Comparison of ENCODE assay signal across 8 cellular contexts in genomic region chr15:67149068-67149841, GRCh38.
A peak's percentile ranks its signal among the peaks of the same experiment; 100 is the strongest.
DNase-seq lines count a peak whose midpoint lies in the region; ATAC-seq and TF ChIP-seq lines count a peak whose summit lies in the region.

No MANE protein-coding gene starts in this region.

- H3K27ac ChIP-seq in H9 (ENCODE audit: insufficient read length, low read depth, low read length) = no peak overlapping the region
- peak overlapping the region; percentile 80; the same call in 1 of the 2 replicates for H3K27ac ChIP-seq in SK-N-MC
- H3K27ac ChIP-seq in right atrium auricular region = peak overlapping the region; percentile 60 to 78
- peak overlapping the region; percentile 77 to 81 (median 80) for H3K27ac ChIP-seq in gastrocnemius medialis

- H2AK5ac ChIP-seq in H9 (ENCODE audit: insufficient read length, low read length) = no peak overlapping the region

- no peak overlapping the region for H3K23ac ChIP-seq in H9 (ENCODE audit: insufficient read length, low read depth, low read length)

- no peak overlapping the region for H3K4ac ChIP-seq in H9 (ENCODE audit: low read depth, low read length)

- no peaks in the 10 kb centered on the region for H3K27me3 ChIP-seq in H9 (ENCODE audit: insufficient read depth, low read length)
- H3K27me3 ChIP-seq in right atrium auricular region = no peaks in the 10 kb centered on the region
- H3K27me3 ChIP-seq in gastrocnemius medialis = no peaks in the 10 kb centered on the region

- no peaks in the 10 kb centered on the region for H3K79me1 ChIP-seq in H9 (ENCODE audit: insufficient read depth, low read depth, low read length, poor library complexity, severe bottlenecking)

- H3K27ac Mint-ChIP-seq in H9 = peak overlapping the region in 1 of 3 experiments; percentile 56; a peak in 1 of 7 replicates

- H2BK20ac ChIP-seq in H9 (ENCODE audit: low read depth, low read length, poor library complexity, severe bottlenecking) = no peak overlapping the region

- no peaks in the 10 kb centered on the region for H3K23me2 ChIP-seq in H9 (ENCODE audit: insufficient read length, low read depth, low read length, poor library complexity, severe bottlenecking)

- H3K4me3 ChIP-seq in SK-N-MC (no peak overlapping the region), right atrium auricular region (no peak overlapping the region), gastrocnemius medialis (no peak overlapping the region)

- H3K36me3 ChIP-seq in SK-N-MC (ENCODE audit: insufficient read depth, low read length) (no peaks in the 10 kb centered on the region), right atrium auricular region (no peaks in the 10 kb centered on the region), gastrocnemius medialis (no peaks in the 10 kb centered on the region)

- H2BK12ac ChIP-seq in H9 (ENCODE audit: insufficient read length, low read depth, low read length) = no peak overlapping the region

- no peaks in the 10 kb centered on the region for H3K79me2 ChIP-seq in H9 (ENCODE audit: insufficient read depth, low read length)

- H4K20me1 ChIP-seq in H9 (ENCODE audit: control insufficient read depth, insufficient read depth, insufficient read length) = no peaks in the 10 kb centered on the region

- H3K9me3 ChIP-seq in H9 (ENCODE audit: control insufficient read depth, low read depth, low read length) (no peaks in the 10 kb centered on the region), SK-N-MC (ENCODE audit: low read depth, low read length) (no peaks in the 10 kb centered on the region; the same call in 1 of the 2 replicates), right atrium auricular region (no peaks in the 10 kb centered on the region), gastrocnemius medialis (no peaks in the 10 kb centered on the region)

- intact Hi-C loops in gastrocnemius medialis (cut with DNase I; ENCODE audit: low total_unique reads) = loop anchor here (5.0 kb wide), 1 partner anchor 103 kb away; the partner anchor contains the start of genes AAGAB and IQCH

- peak overlapping the region; percentile 17 for H3K4me2 ChIP-seq in H9 (ENCODE audit: insufficient read depth, insufficient read length, low read length)

- no peaks in the 10 kb centered on the region for H3K9me3 Mint-ChIP-seq in H9

- H3K9ac ChIP-seq in H9 (ENCODE audit: extremely low read depth, insufficient read length, low read length) (no peak overlapping the region), SK-N-MC (ENCODE audit: insufficient read length) (no peak overlapping the region)

- H2BK120ac ChIP-seq in H9 (ENCODE audit: low read depth, low read length, poor library complexity, severe bottlenecking) = no peak overlapping the region

- no peak overlapping the region for H3K56ac ChIP-seq in H9 (ENCODE audit: insufficient read length, low read depth, low read length)

- in situ Hi-C loops in gastrocnemius medialis (cut with MboI; ENCODE audit: low sequenced_read_pairs in 4 of 4) = loop anchor here in 1 of 4 donors (25.0 kb wide), 1 partner anchor 88 kb away; no protein-coding TSS in a partner anchor

- H2BK15ac ChIP-seq in H9 (ENCODE audit: low read depth, low read length) = no peak overlapping the region

- no peaks in the 10 kb centered on the region for H3K27me3 Mint-ChIP-seq in H9 (ENCODE audit: low read depth)

- H3K4me1 ChIP-seq in H9 (ENCODE audit: insufficient read depth, low read length) (peaks cover 38% of the 10 kb centered on the region; the same call in 1 of the 2 replicates), right atrium auricular region (peaks cover 0 to 83% of the 10 kb centered on the region in 2 donors), gastrocnemius medialis (peaks cover 70 to 85% of the 10 kb centered on the region in 2 donors)

- no peak overlapping the region for H3K14ac ChIP-seq in H9 (ENCODE audit: insufficient read depth, low read length)

- H4K5ac ChIP-seq in H9 (ENCODE audit: insufficient read length, low read depth, low read length) = no peak overlapping the region

- no peak for DNase-seq in H9
- no peak for DNase-seq in SK-N-MC (ENCODE audit: low read depth, low spot score)
- DNase-seq in right atrium auricular region (ENCODE audit: low spot score) = no peak
- DNase-seq in gastrocnemius medialis = no peak
- DNase-seq in NCI-H345 (lab: John Stamatoyannopoulos, UW) = no peak

- ATAC-seq in gastrocnemius medialis (no peak), HG02938 (IDR thresholded peaks at IDR 0.05; ENCODE audit: unreplicated experiment) (no peak), HG02610 (IDR thresholded peaks at IDR 0.05; ENCODE audit: unreplicated experiment) (no peak), HG03520 (IDR thresholded peaks at IDR 0.05; ENCODE audit: unreplicated experiment) (no peak)

- no peak overlapping the region for H3K18ac ChIP-seq in H9 (ENCODE audit: insufficient read length, low read depth, low read length)

- WGBS in H9 (ENCODE audit: extremely low coverage, insufficient read length, low lambda C conversion rate) = no CpG with 5 or more reads among the region's 6 CpGs

- no peak overlapping the region for H2BK5ac ChIP-seq in H9 (ENCODE audit: insufficient read length, low read length)

- no peak for TF ChIP-seq CTCF in H9 (conservative IDR thresholded peaks at IDR 0.05)
- no peak for TF ChIP-seq CTCF in right atrium auricular region (IDR thresholded peaks at IDR 0.05)
- no peak for TF ChIP-seq CTCF in gastrocnemius medialis (IDR thresholded peaks at IDR 0.05 in 4 of 5, conservative IDR thresholded peaks at IDR 0.05 in 1 of 5)

- H2AFZ ChIP-seq in H9 (ENCODE audit: low read length) = no peak overlapping the region

- no peak overlapping the region for H4K8ac ChIP-seq in H9 (replicated peaks; ENCODE audit: insufficient read length, low read depth, low read length)

- no peak overlapping the region for H4K91ac ChIP-seq in H9 (ENCODE audit: insufficient read length, low read depth, low read length)

- no peaks in the 10 kb centered on the region for H3K36me3 Mint-ChIP-seq in H9 (ENCODE audit: insufficient read depth in 1 of 3, low read depth in 3 of 3)

- no peak overlapping the region for H3T11ph ChIP-seq in H9 (ENCODE audit: low read length)

- H3K4me3 Mint-ChIP-seq in H9 = peak overlapping the region in 1 of 2 experiments; percentile 21; a peak in 2 of 5 replicates

- H3K4me1 Mint-ChIP-seq in H9 = peaks cover 76 to 84% of the 10 kb centered on the region in 2 experiments

- TF ChIP-seq POLR2A in gastrocnemius medialis (IDR thresholded peaks at IDR 0.05) = no peak
